22 cellular contexts compared by ENCODE assay signal in genomic region chr3:168839692-168840091, GRCh38.
"Had no signal": no experiment of that assay in that cellular context is flagged by ENCODE, and none has a peak within 500 bp of the region (broad histone marks: within the 10 kb centered on the region; RNA-seq: fewer than 3 reads in every experiment).

No MANE protein-coding gene starts in this region.

- ATAC-seq: effector memory CD8-positive, alpha-beta T cell; gastrocnemius medialis; heart right ventricle; left lung; lower lobe of right lung; pancreas; right cardiac atrium had no signal

- DNase-seq: effector memory CD8-positive, alpha-beta T cell; gastrocnemius medialis; heart right ventricle; hypothalamus; immature natural killer cell; left lung; lower lobe of right lung; mesenchymal stem cell; naive B cell; occipital lobe; pancreas; right cardiac atrium; small intestine; stimulated activated CD4-positive, alpha-beta T cell treated with anti-CD3 and anti-CD28 coated beads, Interleukin-12 subunit alpha, Interleukin-12 subunit beta, amount 100 ng/mL, for 4 hours; stimulated activated naive CD4-positive, alpha-beta T cell; stomach; substantia nigra; trophoblast cell had no signal

- H3K4me1 ChIP-seq: gastrocnemius medialis, heart right ventricle, left lung, lower lobe of right lung, pancreas, stomach had no signal

- H3K27me3 ChIP-seq: esophagus muscularis mucosa, gastrocnemius medialis, left lung, pancreas, stomach had no signal

- H3K36me3 Mint-ChIP-seq: immature natural killer cell, naive B cell had no signal

- H3K9me3 Mint-ChIP-seq: naive B cell, nephron had no signal

- H3K4me3 Mint-ChIP-seq: effector memory CD8-positive, alpha-beta T cell; immature natural killer cell; naive B cell; nephron had no signal

- H3K4me1 Mint-ChIP-seq: immature natural killer cell, naive B cell had no signal

- H3K27me3 Mint-ChIP-seq: effector memory CD8-positive, alpha-beta T cell; progenitor cell of endocrine pancreas had no signal

- H3K9me3 ChIP-seq: esophagus muscularis mucosa, gastrocnemius medialis, heart right ventricle, left lung, lower lobe of right lung, pancreas, stomach had no signal

- H3K27ac ChIP-seq: epithelial cell of prostate, esophagus muscularis mucosa, gastrocnemius medialis, heart right ventricle, left lung, lower lobe of right lung, pancreas, stomach had no signal

- H3K4me3 ChIP-seq: esophagus muscularis mucosa, gastrocnemius medialis, heart right ventricle, left lung, lower lobe of right lung, pancreas, stomach had no signal

- H3K27ac Mint-ChIP-seq: effector memory CD8-positive, alpha-beta T cell; immature natural killer cell; naive B cell; nephron; progenitor cell of endocrine pancreas had no signal

- H3K36me3 ChIP-seq: esophagus muscularis mucosa, gastrocnemius medialis, heart right ventricle, left lung, lower lobe of right lung, pancreas, stomach had no signal
